ENCODE assay signal across 30 cellular contexts in the genomic region with DNA sequence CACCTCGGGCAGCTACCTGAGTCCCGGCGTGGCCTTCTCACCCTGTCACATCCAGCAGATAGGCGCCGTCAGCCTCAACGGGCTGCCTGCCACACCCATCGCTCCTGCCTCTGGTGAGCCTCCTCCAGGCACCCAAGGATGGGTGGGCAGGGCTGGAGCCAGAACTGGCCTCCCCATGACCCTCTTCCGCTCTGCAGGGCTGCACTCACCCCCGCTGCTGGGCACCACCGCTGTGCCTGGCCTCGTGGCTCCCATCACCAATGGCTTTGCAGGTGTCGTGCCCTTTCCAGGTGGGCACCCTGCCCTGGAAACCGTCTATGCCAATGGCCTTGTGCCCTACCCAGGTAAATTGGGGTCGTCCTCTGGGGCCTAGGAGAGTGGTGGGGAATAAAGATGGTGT. TPM values are rescaled to one million over a fixed set of nuclear protein-coding genes. Genes with fewer than 3 reads are reported as not detected.
"Had no signal": no experiment of that assay in that cellular context is flagged by ENCODE, and none has a peak within 500 bp of the region (broad histone marks: within the 10 kb centered on the region; RNA-seq: fewer than 3 reads in every experiment).

No MANE protein-coding gene starts in this region.

- H3K36me3 Mint-ChIP-seq: activated CD4-positive, alpha-beta memory T cell treated with anti-CD3 and anti-CD28 coated beads for 36 hours; activated naive CD4-positive, alpha-beta T cell treated with anti-CD3 and anti-CD28 coated beads, Interleukin-2, amount 10 ng/mL, durations not matched to agents 7 days and 5 days; activated naive CD8-positive, alpha-beta T cell treated with anti-CD3 and anti-CD28 coated beads for 36 hours had no signal

- DNase-seq: activated CD4-positive, alpha-beta memory T cell treated with anti-CD3 and anti-CD28 coated beads for 36 hours; activated CD4-positive, alpha-beta T cell treated with anti-CD3 and anti-CD28 coated beads for 36 hours; activated CD4-positive, alpha-beta T cell treated with anti-CD3 and anti-CD28 coated beads, Interleukin-2, amount 10 ng/mL, durations not matched to agents 24 days and 14 days; activated CD4-positive, CD25-positive, alpha-beta regulatory T cell; activated CD4-positive, CD25-positive, alpha-beta regulatory T cell treated with anti-CD3 and anti-CD28 coated beads, Interleukin-2, amount 50 U/mL, for 72 hours; activated CD8-positive, alpha-beta memory T cell treated with anti-CD3 and anti-CD28 coated beads, Interleukin-2, amount 50 U/mL, for 48 hours; activated CD8-positive, alpha-beta T cell treated with anti-CD3 and anti-CD28 coated beads, Interleukin-2, amount 10 ng/mL, durations not matched to agents 7 days and 5 days; activated gamma-delta T cell; activated naive CD4-positive, alpha-beta T cell; activated naive CD4-positive, alpha-beta T cell treated with anti-CD3 and anti-CD28 coated beads, Interleukin-2, amount 10 ng/mL, durations not matched to agents 7 days and 5 days; activated naive CD8-positive, alpha-beta T cell treated with anti-CD3 and anti-CD28 coated beads for 36 hours; activated naive CD8-positive, alpha-beta T cell treated with anti-CD3 and anti-CD28 coated beads, Interleukin-2, amount 50 U/mL, for 24 hours; activated T-cell treated with anti-CD3 and anti-CD28 coated beads for 4 hours; activated T-cell treated with anti-CD3 and anti-CD28 coated beads, Interleukin-2, amount 50 U/mL, for 24 hours; activated T-cell treated with anti-CD3 and anti-CD28 coated beads, Interleukin-2, amount 50 U/mL, for 72 hours; adrenal gland; amygdala; aorta; body of pancreas; caudate nucleus; cortex of kidney; dermis blood vessel endothelial cell; effector CD4-positive, alpha-beta T cell; effector memory CD8-positive, alpha-beta T cell; erythroblast; foreskin keratinocyte; gastrocnemius medialis; glutamatergic neuron; T-helper 2 cell had no signal

- H3K27ac Mint-ChIP-seq: activated CD4-positive, alpha-beta memory T cell treated with anti-CD3 and anti-CD28 coated beads for 36 hours; activated CD4-positive, alpha-beta T cell treated with anti-CD3 and anti-CD28 coated beads for 36 hours; activated CD4-positive, alpha-beta T cell treated with anti-CD3 and anti-CD28 coated beads, Interleukin-2, amount 10 ng/mL, durations not matched to agents 24 days and 14 days; activated CD8-positive, alpha-beta T cell treated with anti-CD3 and anti-CD28 coated beads, Interleukin-2, amount 10 ng/mL, durations not matched to agents 7 days and 5 days; activated naive CD4-positive, alpha-beta T cell treated with anti-CD3 and anti-CD28 coated beads, Interleukin-2, amount 10 ng/mL, durations not matched to agents 7 days and 5 days; activated naive CD8-positive, alpha-beta T cell treated with anti-CD3 and anti-CD28 coated beads for 36 hours; activated naive CD8-positive, alpha-beta T cell treated with anti-CD3 and anti-CD28 coated beads, Interleukin-2, amount 50 U/mL, for 24 hours; activated T-cell treated with anti-CD3 and anti-CD28 coated beads, Interleukin-2, amount 50 U/mL, for 24 hours; activated T-cell treated with anti-CD3 and anti-CD28 coated beads, Interleukin-2, amount 50 U/mL, for 72 hours; effector memory CD8-positive, alpha-beta T cell had no signal

- H3K27ac ChIP-seq: adrenal gland, body of pancreas, esophagus muscularis mucosa, foreskin keratinocyte, gastrocnemius medialis had no signal

- H3K9me3 Mint-ChIP-seq: activated CD4-positive, alpha-beta memory T cell treated with anti-CD3 and anti-CD28 coated beads for 36 hours; activated naive CD8-positive, alpha-beta T cell treated with anti-CD3 and anti-CD28 coated beads for 36 hours; activated naive CD8-positive, alpha-beta T cell treated with anti-CD3 and anti-CD28 coated beads, Interleukin-2, amount 50 U/mL, for 24 hours; activated T-cell treated with anti-CD3 and anti-CD28 coated beads, Interleukin-2, amount 50 U/mL, for 24 hours; activated T-cell treated with anti-CD3 and anti-CD28 coated beads, Interleukin-2, amount 50 U/mL, for 72 hours; effector memory CD8-positive, alpha-beta T cell had no signal

- H3K27me3 Mint-ChIP-seq: activated CD4-positive, alpha-beta memory T cell treated with anti-CD3 and anti-CD28 coated beads for 36 hours had no signal

- H3K4me3 ChIP-seq: adrenal gland, body of pancreas, esophagus muscularis mucosa, gastrocnemius medialis had no signal

- H3K9me3 ChIP-seq: adrenal gland, body of pancreas, esophagus muscularis mucosa, gastrocnemius medialis had no signal

- ATAC-seq: activated CD4-positive, alpha-beta T cell treated with anti-CD3 and anti-CD28 coated beads for 36 hours; activated CD8-positive, alpha-beta T cell treated with anti-CD3 and anti-CD28 coated beads, Interleukin-2, amount 10 ng/mL, durations not matched to agents 7 days and 5 days; activated naive CD8-positive, alpha-beta T cell treated with anti-CD3 and anti-CD28 coated beads, Interleukin-2, amount 50 U/mL, for 24 hours; activated T-cell treated with anti-CD3 and anti-CD28 coated beads, Interleukin-2, amount 50 U/mL, for 72 hours; body of pancreas; effector memory CD8-positive, alpha-beta T cell; foreskin keratinocyte; gastrocnemius medialis had no signal

- H3K4me3 Mint-ChIP-seq: activated CD4-positive, alpha-beta memory T cell treated with anti-CD3 and anti-CD28 coated beads for 36 hours; activated CD4-positive, alpha-beta T cell treated with anti-CD3 and anti-CD28 coated beads for 36 hours; activated CD4-positive, alpha-beta T cell treated with anti-CD3 and anti-CD28 coated beads, Interleukin-2, amount 10 ng/mL, durations not matched to agents 24 days and 14 days; activated CD8-positive, alpha-beta T cell treated with anti-CD3 and anti-CD28 coated beads, Interleukin-2, amount 10 ng/mL, durations not matched to agents 7 days and 5 days; activated naive CD4-positive, alpha-beta T cell treated with anti-CD3 and anti-CD28 coated beads, Interleukin-2, amount 10 ng/mL, durations not matched to agents 7 days and 5 days; activated naive CD8-positive, alpha-beta T cell treated with anti-CD3 and anti-CD28 coated beads for 36 hours; activated naive CD8-positive, alpha-beta T cell treated with anti-CD3 and anti-CD28 coated beads, Interleukin-2, amount 50 U/mL, for 24 hours; activated T-cell treated with anti-CD3 and anti-CD28 coated beads, Interleukin-2, amount 50 U/mL, for 24 hours; activated T-cell treated with anti-CD3 and anti-CD28 coated beads, Interleukin-2, amount 50 U/mL, for 72 hours; effector memory CD8-positive, alpha-beta T cell had no signal

- H3K4me1 ChIP-seq: foreskin keratinocyte, gastrocnemius medialis had no signal

- H3K36me3 ChIP-seq: adrenal gland, esophagus muscularis mucosa, gastrocnemius medialis had no signal

- H3K27me3 ChIP-seq: body of pancreas had no signal

RNA-seq across cellular contexts. Expression of a gene that starts 57.7 kb away (rescaled TPM):
- total RNA-seq: aorta, dermis blood vessel endothelial cell, gastrocnemius medialis had no signal
